19 cellular contexts compared by ENCODE assay signal in the genomic region with DNA sequence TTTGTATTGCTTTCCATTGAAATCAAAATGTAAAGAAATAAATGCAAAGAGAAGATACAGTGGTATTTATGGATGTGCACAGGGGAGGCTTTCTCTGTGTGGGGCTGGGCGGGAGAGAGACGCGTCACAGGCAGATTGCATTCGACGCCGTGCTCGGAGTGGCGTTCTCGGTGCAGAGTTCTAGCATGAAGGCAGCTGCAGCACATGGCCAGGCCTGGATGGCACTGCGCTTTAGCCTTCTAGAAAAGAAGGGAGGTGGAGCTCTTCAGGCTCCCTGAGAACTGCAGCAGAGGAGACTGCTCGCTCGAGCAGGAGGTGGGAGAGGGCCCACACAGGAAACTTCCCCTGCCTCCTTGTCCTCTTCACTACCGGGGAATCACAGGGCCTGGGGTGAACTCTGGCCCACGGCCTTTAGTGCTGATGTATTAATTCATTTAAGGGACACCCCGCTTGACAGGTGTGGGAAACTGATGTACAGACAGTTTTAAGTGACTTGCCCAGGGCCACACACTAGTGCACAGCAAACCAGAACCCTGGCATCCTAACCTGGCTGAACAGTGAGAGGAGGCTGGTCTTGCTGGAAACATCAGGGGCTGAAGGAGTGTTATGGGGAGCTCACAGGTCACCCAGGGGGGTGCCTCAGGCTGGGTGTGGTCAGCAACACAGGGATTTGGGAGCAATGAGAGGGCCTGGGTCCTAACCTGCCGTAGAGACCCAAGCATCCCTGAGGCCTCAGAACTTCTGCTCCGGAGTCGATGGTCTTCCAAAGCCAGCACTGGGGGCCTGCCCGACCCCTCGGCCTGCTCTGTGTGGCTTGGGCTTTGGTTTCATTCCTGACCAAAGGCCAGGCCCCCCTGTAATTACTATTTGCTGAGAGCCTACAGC.
DNase-seq lines count a peak whose midpoint lies in the region; ATAC-seq and TF ChIP-seq lines count a peak whose summit lies in the region.
"Had no signal": no experiment of that assay in that cellular context is flagged by ENCODE, and none has a peak within 500 bp of the region (broad histone marks: within the 10 kb centered on the region; RNA-seq: fewer than 3 reads in every experiment).

No MANE protein-coding gene starts in this region.

- no peaks in the 10 kb centered on the region for H3K27me3 ChIP-seq in right atrium auricular region
- H3K27me3 ChIP-seq: cardiac muscle cell had no signal

- peak overlapping the region; percentile 49 to 53 for H3K27ac ChIP-seq in right atrium auricular region
- H3K27ac ChIP-seq: cardiac muscle cell had no signal

- H3K4me3 ChIP-seq in right atrium auricular region: no peak overlapping the region
- H3K4me3 ChIP-seq: cardiac muscle cell, skin epidermis had no signal

- H3K9me3 ChIP-seq in right atrium auricular region: no peaks in the 10 kb centered on the region

- DNase-seq in Right ventricle myocardium inferior (ENCODE audit: missing footprints): no peak
- DNase-seq in left cardiac atrium: no peak
- no peak for DNase-seq in right atrium auricular region (ENCODE audit: low spot score)
- DNase-seq in sciatic nerve (ENCODE audit: low spot score): peak; percentile 63
- no peak for DNase-seq in pons (ENCODE audit: low spot score)
- no peak for DNase-seq in NCI-H1436 treated with DMSO at 0.1 percent for 48 hours (lab: John Stamatoyannopoulos, UW)
- DNase-seq in middle frontal gyrus (ENCODE audit: extremely low spot score, low spot score): no peak
- DNase-seq: activated CD4-positive, alpha-beta T cell treated with anti-CD3 and anti-CD28 coated beads for 36 hours; CD4-positive, alpha-beta memory T cell; DND-41; HFFc6; NCI-H146; NCI-H345; SHP77; stimulated activated CD4-positive, alpha-beta T cell treated with anti-CD3 and anti-CD28 coated beads, Interleukin-4, amount 100 ng/mL, for 4 hours had no signal

- H3K36me3 ChIP-seq in right atrium auricular region: peaks cover 6% of the 10 kb centered on the region
- H3K36me3 ChIP-seq: cardiac muscle cell had no signal

- peaks cover 0 to 22% of the 10 kb centered on the region in 2 donors for H3K4me1 ChIP-seq in right atrium auricular region

- ATAC-seq in Right ventricle myocardium inferior (peak; percentile 11), left cardiac atrium (no peak), sciatic nerve (no peak), HG02759 (IDR thresholded peaks at IDR 0.05; ENCODE audit: unreplicated experiment) (no peak)
- ATAC-seq: activated CD4-positive, alpha-beta T cell treated with anti-CD3 and anti-CD28 coated beads for 36 hours; activated naive CD4-positive, alpha-beta T cell treated with anti-CD3 and anti-CD28 coated beads, Interleukin-2, amount 50 U/mL, for 72 hours had no signal

- intact Hi-C loops in Right ventricle myocardium inferior (cut with DNase I): no loop called here
- intact Hi-C loops in left cardiac atrium (cut with DNase I): no loop called here
- intact Hi-C loops in sciatic nerve (cut with DNase I): no loop called here

- no peak for TF ChIP-seq CTCF in right atrium auricular region (IDR thresholded peaks at IDR 0.05)
